8 cellular contexts compared by ENCODE assay signal in genomic region chr10:91597397-91597881, GRCh38. TPM values are rescaled to one million over a fixed set of nuclear protein-coding genes. Genes with fewer than 3 reads are reported as not detected.
DNase-seq lines count a peak whose midpoint lies in the region; ATAC-seq lines count a peak whose summit lies in the region.

No MANE protein-coding gene starts in this region.

- ATAC-seq in sciatic nerve (peak; percentile 40), HG03354 (IDR thresholded peaks at IDR 0.05; ENCODE audit: poor library complexity, severe bottlenecking, unreplicated experiment) (no peak), HG02840 (IDR thresholded peaks at IDR 0.05; ENCODE audit: low FRiP score, unreplicated experiment) (no peak)

- DNase-seq in HT-29 (ENCODE audit: low spot score) = peak; percentile 88
- DNase-seq in SK-MEL-5 (ENCODE audit: low read depth, low spot score) = peak; percentile 77
- DNase-seq in glomerular visceral epithelial cell (ENCODE audit: extremely low spot score) = peak; percentile 80
- no peak for DNase-seq in sciatic nerve (ENCODE audit: low spot score)
- DNase-seq in OCI-M2 (lab: John Stamatoyannopoulos, UW; ENCODE audit: unreplicated experiment) = no peak
- no peak for DNase-seq in NCI-H2107 (lab: John Stamatoyannopoulos, UW)

- intact Hi-C loops in sciatic nerve (cut with DNase I) = no loop called here

- in situ Hi-C loops in SK-MEL-5 (cut with HindIII; ENCODE audit: low pct_unique_long_range_greater_than_20kb, low sequenced_read_pairs) = no loop called here

RNA-seq across cellular contexts. Expression of gene PPP1R3C, which starts 35.4 kb away (rescaled TPM):
- total RNA-seq in HT-29 (2014; rRNA removed; shearing (Covaris generic)) = not detected in 2 replicates
- total RNA-seq in SK-MEL-5 (2014; rRNA removed; shearing (Covaris generic)) = 12.2 and 13.2 TPM in 2 replicates
- 7.1 and 9.3 TPM in 2 replicates for polyA plus RNA-seq in SK-MEL-5 (2015; cell fraction: cytosol; rRNA removed)
- 3.9 and 6.4 TPM in 2 replicates for polyA plus RNA-seq in SK-MEL-5 (2015; cell fraction: nucleus; rRNA removed)
- total RNA-seq in sciatic nerve = 10.9 TPM

Comparison
In these comparisons a context has a peak if more than half of its experiments do, and no peak if none do; other contexts are left out.
1. DNase-seq: peak in HT-29 (single experiment), SK-MEL-5 (single experiment) and glomerular visceral epithelial cell (single experiment); none in sciatic nerve (single experiment), OCI-M2 (single experiment) and NCI-H2107 (single experiment).
2. RNA of gene PPP1R3C, which starts 35.4 kb away (total RNA-seq): 12.2 to 13.2 TPM in SK-MEL-5 and 10.9 TPM in sciatic nerve (single experiment); not detected in HT-29; every median in the first group is over 10 times any median in the second.